In the genomic region with DNA sequence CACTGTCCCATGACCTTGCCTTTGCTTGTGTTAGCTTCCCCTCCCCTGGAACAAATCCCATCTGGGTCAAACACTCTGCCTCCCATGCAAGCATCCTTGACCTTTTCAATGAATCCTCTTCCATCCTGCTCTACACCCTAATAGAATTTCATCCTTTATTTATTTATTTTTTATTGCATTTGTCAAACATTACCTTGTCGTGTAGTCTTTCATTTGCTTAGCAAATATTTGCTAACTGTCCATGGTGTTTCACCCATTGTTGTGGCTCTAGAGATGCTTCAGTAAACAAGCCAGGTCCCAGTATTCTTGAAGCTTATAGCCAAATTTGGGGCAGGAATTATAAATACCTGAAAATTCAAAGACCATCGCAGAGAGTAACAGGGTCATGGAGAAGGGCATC, we compare ENCODE assay signal across 1 cellular context.
A peak's percentile ranks its signal among the peaks of the same experiment; 100 is the strongest.
TF ChIP-seq lines count a peak whose summit lies in the region.

No MANE protein-coding gene starts in this region.

TF ChIP-seq in HepG2, 621 proteins besides CTCF, POLR2A, EP300 and RAD21 (continued from another document and continues in another):
- TF ChIP-seq, protein P1, sequence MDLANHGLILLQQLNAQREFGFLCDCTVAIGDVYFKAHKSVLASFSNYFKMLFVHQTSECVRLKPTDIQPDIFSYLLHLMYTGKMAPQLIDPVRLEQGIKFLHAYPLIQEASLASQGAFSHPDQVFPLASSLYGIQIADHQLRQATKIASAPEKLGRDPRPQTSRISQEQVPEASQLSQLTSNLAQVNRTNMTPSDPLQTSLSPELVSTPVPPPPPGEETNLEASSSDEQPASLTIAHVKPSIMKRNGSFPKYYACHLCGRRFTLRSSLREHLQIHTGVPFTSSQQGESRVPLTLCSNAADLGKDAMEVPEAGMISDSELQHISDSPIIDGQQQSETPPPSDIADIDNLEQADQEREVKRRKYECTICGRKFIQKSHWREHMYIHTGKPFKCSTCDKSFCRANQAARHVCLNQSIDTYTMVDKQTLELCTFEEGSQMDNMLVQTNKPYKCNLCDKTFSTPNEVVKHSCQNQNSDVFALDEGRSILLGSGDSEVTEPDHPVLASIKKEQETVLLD (CRISPR knock-in tag; IDR thresholded peaks at IDR 0.05; ENCODE audit: low read depth): no peak
- no peak for TF ChIP-seq ONECUT2 (CRISPR knock-in tag; IDR thresholded peaks at IDR 0.05)
- no peak for TF ChIP-seq ATF3 (CRISPR knock-in tag; IDR thresholded peaks at IDR 0.05)
- no peak for TF ChIP-seq CSRNP2 (CRISPR knock-in tag; conservative IDR thresholded peaks at IDR 0.05; ENCODE audit: low read depth)
- TF ChIP-seq ZNF160 (CRISPR knock-in tag; IDR thresholded peaks at IDR 0.05): no peak
- no peak for TF ChIP-seq ESRRA (CRISPR knock-in tag; IDR thresholded peaks at IDR 0.05; ENCODE audit: low read depth)
- TF ChIP-seq ZNF552 (CRISPR knock-in tag; IDR thresholded peaks at IDR 0.05; ENCODE audit: borderline replicate concordance): no peak
- TF ChIP-seq ZNF878 (CRISPR knock-in tag; IDR thresholded peaks at IDR 0.05): peak; percentile 20; the same call in 1 of the 2 replicates
- no peak for TF ChIP-seq JUN (CRISPR knock-in tag; IDR thresholded peaks at IDR 0.05)
- no peak for TF ChIP-seq ZNF121 (CRISPR knock-in tag; IDR thresholded peaks at IDR 0.05)
- no peak for TF ChIP-seq KLF11 (CRISPR knock-in tag; IDR thresholded peaks at IDR 0.05)
- TF ChIP-seq TBX3 (IDR thresholded peaks at IDR 0.05; ENCODE audit: borderline replicate concordance): peak; percentile 73; the same call in 1 of the 2 replicates
- TF ChIP-seq GABPA (IDR thresholded peaks at IDR 0.05; ENCODE audit: low read depth, low read length): no peak
- no peak for TF ChIP-seq GABPA (CRISPR knock-in tag; IDR thresholded peaks at IDR 0.05; ENCODE audit: low read depth)
- no peak for TF ChIP-seq TCF7L2 (IDR thresholded peaks at IDR 0.05; ENCODE audit: low read depth, low read length)
- no peak for TF ChIP-seq ZNF737 (CRISPR knock-in tag; IDR thresholded peaks at IDR 0.05; ENCODE audit: borderline replicate concordance)
- TF ChIP-seq FOXC1 (CRISPR knock-in tag; IDR thresholded peaks at IDR 0.05; ENCODE audit: borderline replicate concordance): 0 out of 2 replicates have a peak, but pooled peaks have one; percentile 7
- no peak for TF ChIP-seq ZNF7 (CRISPR knock-in tag; IDR thresholded peaks at IDR 0.05)
- TF ChIP-seq RORA (CRISPR knock-in tag; IDR thresholded peaks at IDR 0.05): no peak
- TF ChIP-seq HMG20B (CRISPR knock-in tag; conservative IDR thresholded peaks at IDR 0.05): 0 out of 2 replicates have a peak, but pooled peaks have one; percentile 56
- TF ChIP-seq NR2F6 (IDR thresholded peaks at IDR 0.05): peak; percentile 78
- TF ChIP-seq NR2F6 (CRISPR knock-in tag; IDR thresholded peaks at IDR 0.05): peak; percentile 63; the same call in 1 of the 2 replicates
- no peak for TF ChIP-seq NFE2L2 (IDR thresholded peaks at IDR 0.05; ENCODE audit: low read length)
- TF ChIP-seq NR2C2 (CRISPR knock-in tag; IDR thresholded peaks at IDR 0.05; ENCODE audit: borderline replicate concordance): peak; percentile 28; the same call in 1 of the 2 replicates
- no peak for TF ChIP-seq ZNF746 (CRISPR knock-in tag; IDR thresholded peaks at IDR 0.05)
- TF ChIP-seq, protein P2, sequence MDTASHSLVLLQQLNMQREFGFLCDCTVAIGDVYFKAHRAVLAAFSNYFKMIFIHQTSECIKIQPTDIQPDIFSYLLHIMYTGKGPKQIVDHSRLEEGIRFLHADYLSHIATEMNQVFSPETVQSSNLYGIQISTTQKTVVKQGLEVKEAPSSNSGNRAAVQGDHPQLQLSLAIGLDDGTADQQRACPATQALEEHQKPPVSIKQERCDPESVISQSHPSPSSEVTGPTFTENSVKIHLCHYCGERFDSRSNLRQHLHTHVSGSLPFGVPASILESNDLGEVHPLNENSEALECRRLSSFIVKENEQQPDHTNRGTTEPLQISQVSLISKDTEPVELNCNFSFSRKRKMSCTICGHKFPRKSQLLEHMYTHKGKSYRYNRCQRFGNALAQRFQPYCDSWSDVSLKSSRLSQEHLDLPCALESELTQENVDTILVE (CRISPR knock-in tag; IDR thresholded peaks at IDR 0.05): 0 out of 2 replicates have a peak, but pooled peaks have one; percentile 28
- no peak for TF ChIP-seq ZNF224 (CRISPR knock-in tag; IDR thresholded peaks at IDR 0.05)
- TF ChIP-seq ZNF558 (CRISPR knock-in tag; IDR thresholded peaks at IDR 0.05; ENCODE audit: borderline replicate concordance): no peak
- TF ChIP-seq KDM5B (CRISPR knock-in tag; IDR thresholded peaks at IDR 0.05; ENCODE audit: borderline replicate concordance): no peak
- TF ChIP-seq FOXA1 (IDR thresholded peaks at IDR 0.05): peak; percentile 59; the same call in 1 of the 2 replicates
- TF ChIP-seq FOXA1 (CRISPR knock-in tag; IDR thresholded peaks at IDR 0.05): peak; percentile 77
- TF ChIP-seq SIX1 (CRISPR knock-in tag; IDR thresholded peaks at IDR 0.05; ENCODE audit: borderline replicate concordance): peak; percentile 89; the same call in 1 of the 2 replicates
- peak; percentile 81 for TF ChIP-seq SOX13 (IDR thresholded peaks at IDR 0.05)
- peak in 1 of 2 experiments; percentile 99; a peak in 2 of 4 replicates for TF ChIP-seq SOX13 (CRISPR knock-in tag; conservative IDR thresholded peaks at IDR 0.05 in 1 of 2, IDR thresholded peaks at IDR 0.05 in 1 of 2)
- peak; percentile 43; the same call in 1 of the 2 replicates for TF ChIP-seq MIXL1 (CRISPR knock-in tag; IDR thresholded peaks at IDR 0.05)
- TF ChIP-seq ZBTB40 (IDR thresholded peaks at IDR 0.05): no peak
- TF ChIP-seq ZBTB40 (CRISPR knock-in tag; IDR thresholded peaks at IDR 0.05): no peak
- peak; percentile 81; the same call in 1 of the 2 replicates for TF ChIP-seq KLF6 (CRISPR knock-in tag; IDR thresholded peaks at IDR 0.05)
- 0 out of 2 replicates have a peak, but pooled peaks have one; percentile 22 for TF ChIP-seq TCF7 (IDR thresholded peaks at IDR 0.05; ENCODE audit: low read depth)
- TF ChIP-seq KAT2B (IDR thresholded peaks at IDR 0.05; ENCODE audit: borderline replicate concordance, low read depth, low read length): no peak
- no peak for TF ChIP-seq SOX6 (IDR thresholded peaks at IDR 0.05)
- TF ChIP-seq SOX6 (CRISPR knock-in tag; IDR thresholded peaks at IDR 0.05): peak; percentile 98
- peak; percentile 79; the same call in 1 of the 2 replicates for TF ChIP-seq HMG20A (CRISPR knock-in tag; IDR thresholded peaks at IDR 0.05; ENCODE audit: borderline replicate concordance)
- TF ChIP-seq SOX5 (CRISPR knock-in tag; IDR thresholded peaks at IDR 0.05; ENCODE audit: borderline replicate concordance): peak; percentile 97
- no peak for TF ChIP-seq HOXD1 (CRISPR knock-in tag; IDR thresholded peaks at IDR 0.05)
- 0 out of 2 replicates have a peak, but pooled peaks have one; percentile 32 for TF ChIP-seq HDAC2 (CRISPR knock-in tag; IDR thresholded peaks at IDR 0.05)
- TF ChIP-seq, protein P3, sequence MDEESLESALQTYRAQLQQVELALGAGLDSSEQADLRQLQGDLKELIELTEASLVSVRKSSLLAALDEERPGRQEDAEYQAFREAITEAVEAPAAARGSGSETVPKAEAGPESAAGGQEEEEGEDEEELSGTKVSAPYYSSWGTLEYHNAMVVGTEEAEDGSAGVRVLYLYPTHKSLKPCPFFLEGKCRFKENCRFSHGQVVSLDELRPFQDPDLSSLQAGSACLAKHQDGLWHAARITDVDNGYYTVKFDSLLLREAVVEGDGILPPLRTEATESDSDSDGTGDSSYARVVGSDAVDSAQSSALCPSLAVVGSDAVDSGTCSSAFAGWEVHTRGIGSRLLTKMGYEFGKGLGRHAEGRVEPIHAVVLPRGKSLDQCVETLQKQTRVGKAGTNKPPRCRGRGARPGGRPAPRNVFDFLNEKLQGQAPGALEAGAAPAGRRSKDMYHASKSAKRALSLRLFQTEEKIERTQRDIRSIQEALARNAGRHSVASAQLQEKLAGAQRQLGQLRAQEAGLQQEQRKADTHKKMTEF (CRISPR knock-in tag; IDR thresholded peaks at IDR 0.05): peak; percentile 58; the same call in 1 of the 2 replicates
- TF ChIP-seq, protein P4, sequence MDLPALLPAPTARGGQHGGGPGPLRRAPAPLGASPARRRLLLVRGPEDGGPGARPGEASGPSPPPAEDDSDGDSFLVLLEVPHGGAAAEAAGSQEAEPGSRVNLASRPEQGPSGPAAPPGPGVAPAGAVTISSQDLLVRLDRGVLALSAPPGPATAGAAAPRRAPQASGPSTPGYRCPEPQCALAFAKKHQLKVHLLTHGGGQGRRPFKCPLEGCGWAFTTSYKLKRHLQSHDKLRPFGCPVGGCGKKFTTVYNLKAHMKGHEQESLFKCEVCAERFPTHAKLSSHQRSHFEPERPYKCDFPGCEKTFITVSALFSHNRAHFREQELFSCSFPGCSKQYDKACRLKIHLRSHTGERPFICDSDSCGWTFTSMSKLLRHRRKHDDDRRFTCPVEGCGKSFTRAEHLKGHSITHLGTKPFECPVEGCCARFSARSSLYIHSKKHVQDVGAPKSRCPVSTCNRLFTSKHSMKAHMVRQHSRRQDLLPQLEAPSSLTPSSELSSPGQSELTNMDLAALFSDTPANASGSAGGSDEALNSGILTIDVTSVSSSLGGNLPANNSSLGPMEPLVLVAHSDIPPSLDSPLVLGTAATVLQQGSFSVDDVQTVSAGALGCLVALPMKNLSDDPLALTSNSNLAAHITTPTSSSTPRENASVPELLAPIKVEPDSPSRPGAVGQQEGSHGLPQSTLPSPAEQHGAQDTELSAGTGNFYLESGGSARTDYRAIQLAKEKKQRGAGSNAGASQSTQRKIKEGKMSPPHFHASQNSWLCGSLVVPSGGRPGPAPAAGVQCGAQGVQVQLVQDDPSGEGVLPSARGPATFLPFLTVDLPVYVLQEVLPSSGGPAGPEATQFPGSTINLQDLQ (CRISPR knock-in tag; IDR thresholded peaks at IDR 0.05): no peak
- TF ChIP-seq HNRNPUL1 (IDR thresholded peaks at IDR 0.05; ENCODE audit: low read depth, low read length): no peak
